In genomic region chr10:73992899-73993788, GRCh38 we compare ENCODE assay signal across 1 cellular context.
TF ChIP-seq lines count a peak whose summit lies in the region.

No MANE protein-coding gene starts in this region.

TF ChIP-seq in K562, 482 proteins besides CTCF, POLR2A, EP300 and RAD21 (continued from another document and continues in another):
- TF ChIP-seq ZBTB11 (CRISPR knock-in tag; IDR thresholded peaks at IDR 0.05) (peak in 1 of 3 experiments; percentile 42; a peak in 2 of 6 replicates), CHD7 (IDR thresholded peaks at IDR 0.05; ENCODE audit: low read depth, low read length) (no peak), TCF15 (CRISPR knock-in tag; IDR thresholded peaks at IDR 0.05) (0 out of 2 replicates have a peak, but pooled peaks have one; percentile 56), SP2 (IDR thresholded peaks at IDR 0.05; ENCODE audit: extremely low read depth, low read depth, low read length, poor library complexity, severe bottlenecking) (no peak), ZNF717 (CRISPR knock-in tag; IDR thresholded peaks at IDR 0.05) (no peak), MECOM (CRISPR knock-in tag; IDR thresholded peaks at IDR 0.05) (no peak), RAD51 (IDR thresholded peaks at IDR 0.05; ENCODE audit: borderline replicate concordance, low read depth) (no peak), ZEB2 (IDR thresholded peaks at IDR 0.05) (peak; percentile 87), PTBP1 (IDR thresholded peaks at IDR 0.05; ENCODE audit: low read depth, low read length) (no peak), HMGXB4 (CRISPR knock-in tag; IDR thresholded peaks at IDR 0.05) (no peak), TCF3 (CRISPR knock-in tag; IDR thresholded peaks at IDR 0.05) (peak; percentile 91), FOS (IDR thresholded peaks at IDR 0.05; ENCODE audit: extremely low read depth, insufficient read length) (peak; percentile 46), ZNF395 (CRISPR knock-in tag; IDR thresholded peaks at IDR 0.05) (peak; percentile 69; the same call in 1 of the 2 replicates), TEAD4 (IDR thresholded peaks at IDR 0.05; ENCODE audit: low read length) (peak; percentile 94), TEAD4 (CRISPR knock-in tag; IDR thresholded peaks at IDR 0.05; ENCODE audit: borderline replicate concordance) (no peak), MYC (IDR thresholded peaks at IDR 0.05; ENCODE audit: low read depth, low read length) (peak; percentile 9; the same call in 1 of the 2 replicates), MYC (CRISPR knock-in tag; IDR thresholded peaks at IDR 0.05; ENCODE audit: borderline replicate concordance, low read depth) (no peak), ZNF354B (CRISPR knock-in tag; IDR thresholded peaks at IDR 0.05) (no peak), ARNT (IDR thresholded peaks at IDR 0.05) (peak in 1 of 2 experiments; percentile 79; a peak in 2 of 4 replicates), ZNF561 (CRISPR knock-in tag; conservative IDR thresholded peaks at IDR 0.05) (no peak), WHSC1 (IDR thresholded peaks at IDR 0.05; ENCODE audit: low read length) (no peak), ZNF655 (CRISPR knock-in tag; IDR thresholded peaks at IDR 0.05) (no peak), NFRKB (IDR thresholded peaks at IDR 0.05; ENCODE audit: low read depth) (peak; percentile 62; the same call in 1 of the 2 replicates), E2F6 (IDR thresholded peaks at IDR 0.05; ENCODE audit: borderline replicate concordance in 1 of 2, extremely low read depth in 1 of 2, insufficient read depth in 1 of 2, insufficient read length in 1 of 2, low read depth in 1 of 2, low read length in 1 of 2, poor library complexity in 1 of 2, severe bottlenecking in 1 of 2) (peak in 1 of 2 experiments; percentile 71), EGR1 (conservative IDR thresholded peaks at IDR 0.05) (peak; percentile 93)
